ENCODE assay signal across 19 cellular contexts in genomic region chr6:169843991-169844390, GRCh38.
"Had no signal": no experiment of that assay in that cellular context is flagged by ENCODE, and none has a peak within 500 bp of the region (broad histone marks: within the 10 kb centered on the region; RNA-seq: fewer than 3 reads in every experiment).

No MANE protein-coding gene starts in this region.

- H3K4me1 ChIP-seq: SJSA1 had no signal

- DNase-seq: activated CD4-positive, alpha-beta memory T cell treated with anti-CD3 and anti-CD28 coated beads for 36 hours; activated CD4-positive, alpha-beta T cell treated with anti-CD3 and anti-CD28 coated beads, Interleukin-2, amount 10 ng/mL, durations not matched to agents 7 days and 5 days; activated naive CD4-positive, alpha-beta T cell treated with Interleukin-2 at 50 U/mL for 16 hours; activated naive CD8-positive, alpha-beta T cell treated with anti-CD3 and anti-CD28 coated beads for 36 hours; activated T-cell treated with anti-CD3 and anti-CD28 coated beads, Interleukin-2, amount 50 U/mL, for 72 hours; brain microvascular endothelial cell; MM.1S; NCI-H1105; NCI-H1436; NCI-H1694 treated with DMSO at 0.1 percent for 48 hours; NCI-H2081; NCI-H510A treated with DMSO at 0.1 percent for 48 hours; NCI-H69; NK-92 treated with Interleukin-12 subunit alpha and Interleukin-12 subunit beta, amount 100 ng/mL, for 24 hours; PC-3; SHP77; SW 1271 had no signal

- H3K4me3 ChIP-seq: cardiac muscle cell, SJSA1 had no signal

- H3K4me3 Mint-ChIP-seq: activated CD4-positive, alpha-beta memory T cell treated with anti-CD3 and anti-CD28 coated beads for 36 hours; activated CD4-positive, alpha-beta T cell treated with anti-CD3 and anti-CD28 coated beads, Interleukin-2, amount 10 ng/mL, durations not matched to agents 7 days and 5 days; activated naive CD8-positive, alpha-beta T cell treated with anti-CD3 and anti-CD28 coated beads for 36 hours; activated T-cell treated with anti-CD3 and anti-CD28 coated beads, Interleukin-2, amount 50 U/mL, for 72 hours had no signal

- H3K27ac ChIP-seq: brain microvascular endothelial cell, cardiac muscle cell, SJSA1 had no signal

- H3K27ac Mint-ChIP-seq: activated CD4-positive, alpha-beta memory T cell treated with anti-CD3 and anti-CD28 coated beads for 36 hours; activated CD4-positive, alpha-beta T cell treated with anti-CD3 and anti-CD28 coated beads, Interleukin-2, amount 10 ng/mL, durations not matched to agents 7 days and 5 days; activated naive CD8-positive, alpha-beta T cell treated with anti-CD3 and anti-CD28 coated beads for 36 hours; activated T-cell treated with anti-CD3 and anti-CD28 coated beads, Interleukin-2, amount 50 U/mL, for 72 hours had no signal

- H3K9me3 Mint-ChIP-seq: activated CD4-positive, alpha-beta memory T cell treated with anti-CD3 and anti-CD28 coated beads for 36 hours; activated CD4-positive, alpha-beta T cell treated with anti-CD3 and anti-CD28 coated beads, Interleukin-2, amount 10 ng/mL, durations not matched to agents 7 days and 5 days; activated naive CD8-positive, alpha-beta T cell treated with anti-CD3 and anti-CD28 coated beads for 36 hours; activated T-cell treated with anti-CD3 and anti-CD28 coated beads, Interleukin-2, amount 50 U/mL, for 72 hours had no signal

- H3K27me3 ChIP-seq: brain microvascular endothelial cell, cardiac muscle cell, SJSA1 had no signal

- H3K27me3 Mint-ChIP-seq: activated naive CD8-positive, alpha-beta T cell treated with anti-CD3 and anti-CD28 coated beads for 36 hours had no signal

- H3K36me3 Mint-ChIP-seq: activated CD4-positive, alpha-beta memory T cell treated with anti-CD3 and anti-CD28 coated beads for 36 hours; activated naive CD8-positive, alpha-beta T cell treated with anti-CD3 and anti-CD28 coated beads for 36 hours had no signal

- H3K36me3 ChIP-seq: brain microvascular endothelial cell, cardiac muscle cell, SJSA1 had no signal

- H3K9me3 ChIP-seq: SJSA1 had no signal

- H3K4me1 Mint-ChIP-seq: activated CD4-positive, alpha-beta T cell treated with anti-CD3 and anti-CD28 coated beads, Interleukin-2, amount 10 ng/mL, durations not matched to agents 7 days and 5 days; activated naive CD8-positive, alpha-beta T cell treated with anti-CD3 and anti-CD28 coated beads for 36 hours had no signal
